In genomic region chr11:126732981-126733380, GRCh38 we compare ENCODE assay signal across 17 cellular contexts.
DNase-seq lines count a peak whose midpoint lies in the region; ATAC-seq and TF ChIP-seq lines count a peak whose summit lies in the region.
"Had no signal": no experiment of that assay in that cellular context is flagged by ENCODE, and none has a peak within 500 bp of the region (broad histone marks: within the 10 kb centered on the region; RNA-seq: fewer than 3 reads in every experiment).

No MANE protein-coding gene starts in this region.

- H3K36me3 Mint-ChIP-seq in endodermal cell (ENCODE audit: low read depth), result no peaks in the 10 kb centered on the region
- H3K36me3 Mint-ChIP-seq: activated CD4-positive, alpha-beta memory T cell treated with anti-CD3 and anti-CD28 coated beads for 36 hours; stimulated activated naive B cell treated with anti-CD40 and anti-IgM and Interleukin-4, amounts not matched to agents 10 μg/mL and 1 μg/mL and 100 μg/mL, for 72 hours had no signal

- in situ Hi-C loops in GM13976 (cut with MboI; ENCODE audit: low sequenced_read_pairs, unreplicated experiment) (no loop called here), brain microvascular endothelial cell (cut with HindIII; ENCODE audit: low pct_ligation_motif_present, low sequenced_read_pairs) (no loop called here)

- peaks cover 2% of the 10 kb centered on the region for H3K9me3 Mint-ChIP-seq in endodermal cell
- H3K9me3 Mint-ChIP-seq: activated CD4-positive, alpha-beta memory T cell treated with anti-CD3 and anti-CD28 coated beads for 36 hours; activated naive CD4-positive, alpha-beta T cell treated with anti-CD3 and anti-CD28 coated beads for 36 hours had no signal

- H3K27me3 Mint-ChIP-seq in endodermal cell (ENCODE audit: insufficient read depth), result peaks cover 7% of the 10 kb centered on the region

- H3K9ac ChIP-seq in endodermal cell (ENCODE audit: extremely low read depth, low read length, poor library complexity, severe bottlenecking), result no peak overlapping the region

- H3K4me1 Mint-ChIP-seq in endodermal cell, result peaks cover 13% of the 10 kb centered on the region
- H3K4me1 Mint-ChIP-seq: B cell; stimulated activated naive B cell treated with anti-CD40 and anti-IgM and Interleukin-4, amounts not matched to agents 10 μg/mL and 1 μg/mL and 100 μg/mL, for 72 hours had no signal

- DNase-seq in GM13976 (ENCODE audit: low spot score) (peak; percentile 43), brain microvascular endothelial cell (no peak), foreskin keratinocyte (no peak), T1000 (lab: John Stamatoyannopoulos, UW) (no peak), endodermal cell (no peak)
- DNase-seq: activated CD4-positive, alpha-beta memory T cell treated with anti-CD3 and anti-CD28 coated beads for 36 hours; activated naive CD4-positive, alpha-beta T cell treated with anti-CD3 and anti-CD28 coated beads for 36 hours; EL; esophagus squamous epithelium; NCI-H1092; NCI-H510A treated with DMSO at 0.1 percent for 48 hours; stimulated activated naive B cell treated with anti-CD40 and anti-IgM and Interleukin-4, amounts not matched to agents 10 μg/mL and 1 μg/mL and 100 μg/mL, for 72 hours had no signal

- H3K9me3 ChIP-seq in endodermal cell (ENCODE audit: control insufficient read depth, low read length), result no peaks in the 10 kb centered on the region
- H3K9me3 ChIP-seq: esophagus squamous epithelium had no signal

- no peak for TF ChIP-seq CTCF in GM13976 (IDR thresholded peaks at IDR 0.05; ENCODE audit: borderline replicate concordance, control extremely low read depth, extremely low read depth, insufficient read depth, missing control alignments)
- TF ChIP-seq CTCF in brain microvascular endothelial cell (IDR thresholded peaks at IDR 0.05; ENCODE audit: low read depth, low read length, missing control alignments), result no peak
- TF ChIP-seq CTCF in foreskin keratinocyte (conservative IDR thresholded peaks at IDR 0.05), result no peak
- no peak for TF ChIP-seq CTCF in endodermal cell (conservative IDR thresholded peaks at IDR 0.05)

- H3K4me3 Mint-ChIP-seq in endodermal cell, result no peak overlapping the region
- H3K4me3 Mint-ChIP-seq: activated CD4-positive, alpha-beta memory T cell treated with anti-CD3 and anti-CD28 coated beads for 36 hours; activated naive CD4-positive, alpha-beta T cell treated with anti-CD3 and anti-CD28 coated beads for 36 hours; B cell; stimulated activated naive B cell treated with anti-CD40 and anti-IgM and Interleukin-4, amounts not matched to agents 10 μg/mL and 1 μg/mL and 100 μg/mL, for 72 hours had no signal

- H3K27me3 ChIP-seq in brain microvascular endothelial cell (replicated peaks) (no peaks in the 10 kb centered on the region), foreskin keratinocyte (no peaks in the 10 kb centered on the region), endodermal cell (ENCODE audit: control insufficient read depth, insufficient read depth, low read length, poor library complexity, severe bottlenecking) (no peaks in the 10 kb centered on the region)
- H3K27me3 ChIP-seq: esophagus squamous epithelium had no signal

- H3K36me3 ChIP-seq in brain microvascular endothelial cell (replicated peaks), result no peaks in the 10 kb centered on the region
- H3K36me3 ChIP-seq in endodermal cell (ENCODE audit: control insufficient read depth, insufficient read depth, low read length), result no peaks in the 10 kb centered on the region
- H3K36me3 ChIP-seq: esophagus squamous epithelium had no signal

- H3K4me3 ChIP-seq in brain microvascular endothelial cell (ENCODE audit: low read depth, low read length) (no peak overlapping the region), endodermal cell (ENCODE audit: low read length) (no peak overlapping the region)
- H3K4me3 ChIP-seq: esophagus squamous epithelium had no signal

- 91 to 100% methylated on average over 1 to 4 of the region's 4 CpGs for WGBS in endodermal cell (ENCODE audit: insufficient coverage in 1 of 2, insufficient read length in 1 of 2), 2 experiments

- no peak overlapping the region for H3K27ac Mint-ChIP-seq in endodermal cell
- H3K27ac Mint-ChIP-seq: activated CD4-positive, alpha-beta memory T cell treated with anti-CD3 and anti-CD28 coated beads for 36 hours; activated naive CD4-positive, alpha-beta T cell treated with anti-CD3 and anti-CD28 coated beads for 36 hours; B cell; stimulated activated naive B cell treated with anti-CD40 and anti-IgM and Interleukin-4, amounts not matched to agents 10 μg/mL and 1 μg/mL and 100 μg/mL, for 72 hours had no signal

- H3K4me1 ChIP-seq in foreskin keratinocyte (no peaks in the 10 kb centered on the region), endodermal cell (ENCODE audit: control insufficient read depth, insufficient read depth, low read length) (peaks cover 3% of the 10 kb centered on the region)
- H3K4me1 ChIP-seq: esophagus squamous epithelium had no signal

- ATAC-seq in GM19372 (IDR thresholded peaks at IDR 0.05; ENCODE audit: low read depth, unreplicated experiment) (peak; percentile 70), HG02759 (IDR thresholded peaks at IDR 0.05; ENCODE audit: unreplicated experiment) (peak; percentile 75), HG03439 (IDR thresholded peaks at IDR 0.05; ENCODE audit: unreplicated experiment) (peak; percentile 67), foreskin keratinocyte (no peak)
- ATAC-seq: stimulated activated naive B cell treated with anti-CD40 and anti-IgM and Interleukin-4, amounts not matched to agents 10 μg/mL and 1 μg/mL and 100 μg/mL, for 72 hours had no signal

- H3K27ac ChIP-seq in brain microvascular endothelial cell, result no peak overlapping the region
- H3K27ac ChIP-seq in foreskin keratinocyte, result no peak overlapping the region
- no peak overlapping the region for H3K27ac ChIP-seq in endodermal cell (ENCODE audit: low read depth, low read length)
- H3K27ac ChIP-seq: esophagus squamous epithelium, RWPE1 had no signal
